Comparison of ENCODE assay signal across 7 cellular contexts in genomic region chr9:84315278-84315877, GRCh38. TPM values are rescaled to one million over a fixed set of nuclear protein-coding genes. Genes with fewer than 3 reads are reported as not detected.
DNase-seq lines count a peak whose midpoint lies in the region; ATAC-seq and TF ChIP-seq lines count a peak whose summit lies in the region.

No MANE protein-coding gene starts in this region.

- H3K9ac ChIP-seq in OCI-LY3 (ENCODE audit: low read length) = no peak overlapping the region

- TF ChIP-seq EP300 in upper lobe of left lung (IDR thresholded peaks at IDR 0.05) = no peak

- H3K36me3 ChIP-seq in OCI-LY3 (replicated peaks; ENCODE audit: low read depth, low read length) = no peaks in the 10 kb centered on the region
- H3K36me3 ChIP-seq in upper lobe of left lung = no peaks in the 10 kb centered on the region

- no peaks in the 10 kb centered on the region for H3K9me3 ChIP-seq in OCI-LY3 (ENCODE audit: insufficient read depth, low read length)
- no peaks in the 10 kb centered on the region for H3K9me3 ChIP-seq in upper lobe of left lung

- H3K27me3 ChIP-seq in OCI-LY3 (ENCODE audit: low read depth, low read length) (peaks cover 4% of the 10 kb centered on the region; the same call in 1 of the 2 replicates), upper lobe of left lung (no peaks in the 10 kb centered on the region)

- H3K79me2 ChIP-seq in OCI-LY3 (ENCODE audit: low read length) = no peaks in the 10 kb centered on the region

- peak overlapping the region; percentile 96 for H2AFZ ChIP-seq in OCI-LY3 (ENCODE audit: low read depth, low read length)

- TF ChIP-seq POLR2A in upper lobe of left lung (IDR thresholded peaks at IDR 0.05) = no peak

- H3K27ac ChIP-seq in OCI-LY3 (ENCODE audit: low read length) (no peak overlapping the region), upper lobe of left lung (no peak overlapping the region)

- whole genome bisulfite sequencing in upper lobe of left lung, 2 donors = 11% methylated on average over 8 of the region's 8 CpGs

- ATAC-seq in HG03469 (IDR thresholded peaks at IDR 0.05; ENCODE audit: unreplicated experiment) = peak; percentile 42
- peak in 1 of 2 donors; percentile 77 for ATAC-seq in upper lobe of left lung (ENCODE audit: low FRiP score in 2 of 2)

- H3K4me1 ChIP-seq in OCI-LY3 (ENCODE audit: low read length) (0 out of 2 replicates have a peak, but pooled peaks cover 3% of the 10 kb centered on the region), upper lobe of left lung (peaks cover 0 to 9% (median 0%) of the 10 kb centered on the region in 4 donors)

- DNase-seq in activated T-cell treated with anti-CD3 and anti-CD28 coated beads, Interleukin-2, amount 50 U/mL, for 48 hours = peak; percentile 72 to 73
- DNase-seq in fibroblast of pulmonary artery (ENCODE audit: low read depth) (peak; percentile 76), occipital lobe (lab: John Stamatoyannopoulos, UW) (peak; percentile 19), upper lobe of left lung (peak in 1 of 2 donors; percentile 50)

- H3K4me3 ChIP-seq in OCI-LY3 (ENCODE audit: low read length) (peak overlapping the region; percentile 56), fibroblast of pulmonary artery (replicated peaks; ENCODE audit: low read depth, low read length) (no peak overlapping the region), upper lobe of left lung (no peak overlapping the region)

- H4K20me1 ChIP-seq in OCI-LY3 (ENCODE audit: insufficient read depth, low read length) = no peaks in the 10 kb centered on the region

- H3K4me2 ChIP-seq in OCI-LY3 (ENCODE audit: low read length) = peak overlapping the region; percentile 78

- TF ChIP-seq CTCF in GM12872 (IDR thresholded peaks at IDR 0.05; ENCODE audit: insufficient read depth, low read depth, low read length) = peak; percentile 72
- peak; percentile 90 for TF ChIP-seq CTCF in OCI-LY3 (IDR thresholded peaks at IDR 0.05; ENCODE audit: low read depth, low read length)
- peak; percentile 81 for TF ChIP-seq CTCF in fibroblast of pulmonary artery (IDR thresholded peaks at IDR 0.05; ENCODE audit: low read length, missing control alignments)
- TF ChIP-seq CTCF in upper lobe of left lung (IDR thresholded peaks at IDR 0.05) = peak; percentile 69 to 79 (median 74)

RNA-seq across cellular contexts. Expression of gene SLC28A3, which starts 25.2 kb away (rescaled TPM):
- total RNA-seq in occipital lobe = not detected
- total RNA-seq in upper lobe of left lung = 1 to 10 TPM in 2 of 6 donors, under 1 TPM in 4; 0.11 to 3.6 (median 0.38) TPM
